1 cellular context compared by ENCODE assay signal in the genomic region with DNA sequence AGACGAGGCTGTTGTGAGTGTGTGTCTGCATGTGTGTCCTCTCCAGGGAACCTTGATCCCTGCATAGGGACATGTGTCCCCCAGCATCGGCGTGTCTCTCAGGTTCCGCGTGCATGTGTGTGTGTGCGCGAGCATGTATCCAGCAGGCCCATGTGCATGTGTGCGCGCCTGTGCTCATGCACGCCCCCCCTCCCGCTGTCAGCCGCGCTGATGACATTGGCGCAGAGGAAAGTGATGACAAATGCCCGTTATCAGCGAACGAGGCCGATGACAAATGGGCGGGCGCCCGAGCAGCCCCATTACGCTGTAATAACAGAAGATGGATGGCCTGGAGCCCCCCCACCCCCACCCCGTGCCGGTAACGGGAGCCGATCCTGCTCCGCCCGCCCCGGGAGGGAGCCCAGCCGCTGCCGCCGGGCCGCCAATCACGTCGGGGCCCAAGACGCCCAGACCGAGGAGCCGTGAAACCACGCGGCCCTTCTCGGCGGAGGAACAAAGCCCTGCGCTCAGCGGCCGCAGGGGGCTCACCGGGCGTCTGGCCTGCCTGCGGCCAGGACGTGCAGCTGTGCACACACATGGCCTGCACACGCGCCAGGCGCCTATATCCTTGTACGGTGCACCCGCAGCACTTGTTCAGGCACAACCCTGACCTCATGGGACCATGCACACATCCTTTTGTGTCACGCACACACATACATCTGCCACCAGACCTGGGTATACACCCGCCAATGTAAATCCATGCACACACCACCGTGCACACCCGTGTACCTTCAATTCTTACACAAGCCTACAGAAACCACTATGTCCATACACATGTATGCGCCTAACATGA.
A peak's percentile ranks its signal among the peaks of the same experiment; 100 is the strongest.
TF ChIP-seq lines count a peak whose summit lies in the region.

No MANE protein-coding gene starts in this region.

TF ChIP-seq in HepG2, 621 proteins besides CTCF, POLR2A, EP300 and RAD21 (continues in another document):
- TF ChIP-seq, protein P1, sequence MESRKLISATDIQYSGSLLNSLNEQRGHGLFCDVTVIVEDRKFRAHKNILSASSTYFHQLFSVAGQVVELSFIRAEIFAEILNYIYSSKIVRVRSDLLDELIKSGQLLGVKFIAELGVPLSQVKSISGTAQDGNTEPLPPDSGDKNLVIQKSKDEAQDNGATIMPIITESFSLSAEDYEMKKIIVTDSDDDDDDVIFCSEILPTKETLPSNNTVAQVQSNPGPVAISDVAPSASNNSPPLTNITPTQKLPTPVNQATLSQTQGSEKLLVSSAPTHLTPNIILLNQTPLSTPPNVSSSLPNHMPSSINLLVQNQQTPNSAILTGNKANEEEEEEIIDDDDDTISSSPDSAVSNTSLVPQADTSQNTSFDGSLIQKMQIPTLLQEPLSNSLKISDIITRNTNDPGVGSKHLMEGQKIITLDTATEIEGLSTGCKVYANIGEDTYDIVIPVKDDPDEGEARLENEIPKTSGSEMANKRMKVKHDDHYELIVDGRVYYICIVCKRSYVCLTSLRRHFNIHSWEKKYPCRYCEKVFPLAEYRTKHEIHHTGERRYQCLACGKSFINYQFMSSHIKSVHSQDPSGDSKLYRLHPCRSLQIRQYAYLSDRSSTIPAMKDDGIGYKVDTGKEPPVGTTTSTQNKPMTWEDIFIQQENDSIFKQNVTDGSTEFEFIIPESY (CRISPR knock-in tag; IDR thresholded peaks at IDR 0.05), result peak; percentile 54
- no peak for TF ChIP-seq TAF15 (IDR thresholded peaks at IDR 0.05; ENCODE audit: low read depth, low read length, poor library complexity, severe bottlenecking)
- TF ChIP-seq MYC (CRISPR knock-in tag; IDR thresholded peaks at IDR 0.05; ENCODE audit: borderline replicate concordance), result peak; percentile 72
- no peak for TF ChIP-seq KLF12 (CRISPR knock-in tag; IDR thresholded peaks at IDR 0.05; ENCODE audit: borderline replicate concordance)
- TF ChIP-seq PHF20 (CRISPR knock-in tag; IDR thresholded peaks at IDR 0.05), result no peak
- TF ChIP-seq POLR2AphosphoS2 (IDR thresholded peaks at IDR 0.05; ENCODE audit: low read depth, low read length), result 0 out of 2 replicates have a peak, but pooled peaks have one; percentile 30
- TF ChIP-seq, protein P2, sequence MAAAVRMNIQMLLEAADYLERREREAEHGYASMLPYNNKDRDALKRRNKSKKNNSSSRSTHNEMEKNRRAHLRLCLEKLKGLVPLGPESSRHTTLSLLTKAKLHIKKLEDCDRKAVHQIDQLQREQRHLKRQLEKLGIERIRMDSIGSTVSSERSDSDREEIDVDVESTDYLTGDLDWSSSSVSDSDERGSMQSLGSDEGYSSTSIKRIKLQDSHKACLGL (CRISPR knock-in tag; IDR thresholded peaks at IDR 0.05), result peak; percentile 48; the same call in 1 of the 2 replicates
- peak; percentile 32; the same call in 1 of the 2 replicates for TF ChIP-seq GABPB1 (CRISPR knock-in tag; IDR thresholded peaks at IDR 0.05)
- 0 out of 3 replicates have a peak, but pooled peaks have one; percentile 7 for TF ChIP-seq MXI1 (IDR thresholded peaks at IDR 0.05; ENCODE audit: borderline replicate concordance, low read depth, low read length)
- TF ChIP-seq MEIS2 (CRISPR knock-in tag; IDR thresholded peaks at IDR 0.05), result peak; percentile 58; the same call in 1 of the 2 replicates
- TF ChIP-seq ZNF709 (CRISPR knock-in tag; IDR thresholded peaks at IDR 0.05), result 0 out of 2 replicates have a peak, but pooled peaks have one; percentile 1
- peak; percentile 4; the same call in 1 of the 2 replicates for TF ChIP-seq ZBTB38 (CRISPR knock-in tag; IDR thresholded peaks at IDR 0.05)
- no peak for TF ChIP-seq NFKBIZ (CRISPR knock-in tag; IDR thresholded peaks at IDR 0.05)
- no peak for TF ChIP-seq ZFP82 (CRISPR knock-in tag; IDR thresholded peaks at IDR 0.05; ENCODE audit: borderline replicate concordance)
- TF ChIP-seq DMAP1 (CRISPR knock-in tag; IDR thresholded peaks at IDR 0.05), result no peak
- TF ChIP-seq SAFB2 (CRISPR knock-in tag; IDR thresholded peaks at IDR 0.05; ENCODE audit: borderline replicate concordance, low read depth), result 0 out of 2 replicates have a peak, but pooled peaks have one; percentile 32
- TF ChIP-seq, protein P3, sequence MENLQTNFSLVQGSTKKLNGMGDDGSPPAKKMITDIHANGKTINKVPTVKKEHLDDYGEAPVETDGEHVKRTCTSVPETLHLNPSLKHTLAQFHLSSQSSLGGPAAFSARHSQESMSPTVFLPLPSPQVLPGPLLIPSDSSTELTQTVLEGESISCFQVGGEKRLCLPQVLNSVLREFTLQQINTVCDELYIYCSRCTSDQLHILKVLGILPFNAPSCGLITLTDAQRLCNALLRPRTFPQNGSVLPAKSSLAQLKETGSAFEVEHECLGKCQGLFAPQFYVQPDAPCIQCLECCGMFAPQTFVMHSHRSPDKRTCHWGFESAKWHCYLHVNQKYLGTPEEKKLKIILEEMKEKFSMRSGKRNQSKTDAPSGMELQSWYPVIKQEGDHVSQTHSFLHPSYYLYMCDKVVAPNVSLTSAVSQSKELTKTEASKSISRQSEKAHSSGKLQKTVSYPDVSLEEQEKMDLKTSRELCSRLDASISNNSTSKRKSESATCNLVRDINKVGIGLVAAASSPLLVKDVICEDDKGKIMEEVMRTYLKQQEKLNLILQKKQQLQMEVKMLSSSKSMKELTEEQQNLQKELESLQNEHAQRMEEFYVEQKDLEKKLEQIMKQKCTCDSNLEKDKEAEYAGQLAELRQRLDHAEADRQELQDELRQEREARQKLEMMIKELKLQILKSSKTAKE (CRISPR knock-in tag; IDR thresholded peaks at IDR 0.05; ENCODE audit: borderline replicate concordance), result no peak
- no peak for TF ChIP-seq BORCS8-MEF2B (CRISPR knock-in tag; IDR thresholded peaks at IDR 0.05)
- peak; percentile 20; the same call in 1 of the 2 replicates for TF ChIP-seq RBFOX2 (IDR thresholded peaks at IDR 0.05; ENCODE audit: low read depth, low read length)
- TF ChIP-seq ZNF263 (CRISPR knock-in tag; IDR thresholded peaks at IDR 0.05), result no peak
- TF ChIP-seq NFIC (IDR thresholded peaks at IDR 0.05; ENCODE audit: low read length), result no peak
- TF ChIP-seq, protein P4, sequence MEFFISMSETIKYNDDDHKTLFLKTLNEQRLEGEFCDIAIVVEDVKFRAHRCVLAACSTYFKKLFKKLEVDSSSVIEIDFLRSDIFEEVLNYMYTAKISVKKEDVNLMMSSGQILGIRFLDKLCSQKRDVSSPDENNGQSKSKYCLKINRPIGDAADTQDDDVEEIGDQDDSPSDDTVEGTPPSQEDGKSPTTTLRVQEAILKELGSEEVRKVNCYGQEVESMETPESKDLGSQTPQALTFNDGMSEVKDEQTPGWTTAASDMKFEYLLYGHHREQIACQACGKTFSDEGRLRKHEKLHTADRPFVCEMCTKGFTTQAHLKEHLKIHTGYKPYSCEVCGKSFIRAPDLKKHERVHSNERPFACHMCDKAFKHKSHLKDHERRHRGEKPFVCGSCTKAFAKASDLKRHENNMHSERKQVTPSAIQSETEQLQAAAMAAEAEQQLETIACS (CRISPR knock-in tag; IDR thresholded peaks at IDR 0.05), result peak; percentile 77
- TF ChIP-seq ZMYM3 (CRISPR knock-in tag; IDR thresholded peaks at IDR 0.05), result no peak
- TF ChIP-seq, protein P5, sequence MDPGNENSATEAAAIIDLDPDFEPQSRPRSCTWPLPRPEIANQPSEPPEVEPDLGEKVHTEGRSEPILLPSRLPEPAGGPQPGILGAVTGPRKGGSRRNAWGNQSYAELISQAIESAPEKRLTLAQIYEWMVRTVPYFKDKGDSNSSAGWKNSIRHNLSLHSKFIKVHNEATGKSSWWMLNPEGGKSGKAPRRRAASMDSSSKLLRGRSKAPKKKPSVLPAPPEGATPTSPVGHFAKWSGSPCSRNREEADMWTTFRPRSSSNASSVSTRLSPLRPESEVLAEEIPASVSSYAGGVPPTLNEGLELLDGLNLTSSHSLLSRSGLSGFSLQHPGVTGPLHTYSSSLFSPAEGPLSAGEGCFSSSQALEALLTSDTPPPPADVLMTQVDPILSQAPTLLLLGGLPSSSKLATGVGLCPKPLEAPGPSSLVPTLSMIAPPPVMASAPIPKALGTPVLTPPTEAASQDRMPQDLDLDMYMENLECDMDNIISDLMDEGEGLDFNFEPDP (CRISPR knock-in tag; conservative IDR thresholded peaks at IDR 0.05), result no peak
- TF ChIP-seq, protein P6, sequence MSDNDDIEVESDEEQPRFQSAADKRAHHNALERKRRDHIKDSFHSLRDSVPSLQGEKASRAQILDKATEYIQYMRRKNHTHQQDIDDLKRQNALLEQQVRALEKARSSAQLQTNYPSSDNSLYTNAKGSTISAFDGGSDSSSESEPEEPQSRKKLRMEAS (IDR thresholded peaks at IDR 0.05), result peak; percentile 75
- TF ChIP-seq HNRNPLL (IDR thresholded peaks at IDR 0.05; ENCODE audit: low read depth, low read length, poor library complexity, severe bottlenecking), result peak; percentile 52
- peak; percentile 37; the same call in 1 of the 2 replicates for TF ChIP-seq ZFY (CRISPR knock-in tag; IDR thresholded peaks at IDR 0.05)
- TF ChIP-seq ERF (CRISPR knock-in tag; IDR thresholded peaks at IDR 0.05), result no peak
- TF ChIP-seq ZNF256 (CRISPR knock-in tag; conservative IDR thresholded peaks at IDR 0.05), result no peak
- TF ChIP-seq REL (CRISPR knock-in tag; conservative IDR thresholded peaks at IDR 0.05), result 0 out of 2 replicates have a peak, but pooled peaks have one; percentile 24
- no peak for TF ChIP-seq ZNF383 (CRISPR knock-in tag; IDR thresholded peaks at IDR 0.05; ENCODE audit: borderline replicate concordance)
- peak; percentile 32; the same call in 1 of the 2 replicates for TF ChIP-seq TBX2 (CRISPR knock-in tag; IDR thresholded peaks at IDR 0.05; ENCODE audit: borderline replicate concordance)
- TF ChIP-seq HOXA3 (CRISPR knock-in tag; IDR thresholded peaks at IDR 0.05), result peak; percentile 24; the same call in 1 of the 2 replicates
- TF ChIP-seq ZZZ3 (CRISPR knock-in tag; IDR thresholded peaks at IDR 0.05; ENCODE audit: borderline replicate concordance), result no peak
- TF ChIP-seq TCF7 (IDR thresholded peaks at IDR 0.05; ENCODE audit: low read depth), result 0 out of 2 replicates have a peak, but pooled peaks have one; percentile 26
- TF ChIP-seq, protein P7, sequence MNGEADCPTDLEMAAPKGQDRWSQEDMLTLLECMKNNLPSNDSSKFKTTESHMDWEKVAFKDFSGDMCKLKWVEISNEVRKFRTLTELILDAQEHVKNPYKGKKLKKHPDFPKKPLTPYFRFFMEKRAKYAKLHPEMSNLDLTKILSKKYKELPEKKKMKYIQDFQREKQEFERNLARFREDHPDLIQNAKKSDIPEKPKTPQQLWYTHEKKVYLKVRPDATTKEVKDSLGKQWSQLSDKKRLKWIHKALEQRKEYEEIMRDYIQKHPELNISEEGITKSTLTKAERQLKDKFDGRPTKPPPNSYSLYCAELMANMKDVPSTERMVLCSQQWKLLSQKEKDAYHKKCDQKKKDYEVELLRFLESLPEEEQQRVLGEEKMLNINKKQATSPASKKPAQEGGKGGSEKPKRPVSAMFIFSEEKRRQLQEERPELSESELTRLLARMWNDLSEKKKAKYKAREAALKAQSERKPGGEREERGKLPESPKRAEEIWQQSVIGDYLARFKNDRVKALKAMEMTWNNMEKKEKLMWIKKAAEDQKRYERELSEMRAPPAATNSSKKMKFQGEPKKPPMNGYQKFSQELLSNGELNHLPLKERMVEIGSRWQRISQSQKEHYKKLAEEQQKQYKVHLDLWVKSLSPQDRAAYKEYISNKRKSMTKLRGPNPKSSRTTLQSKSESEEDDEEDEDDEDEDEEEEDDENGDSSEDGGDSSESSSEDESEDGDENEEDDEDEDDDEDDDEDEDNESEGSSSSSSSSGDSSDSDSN (CRISPR knock-in tag; IDR thresholded peaks at IDR 0.05), result 0 out of 2 replicates have a peak, but pooled peaks have one; percentile 43
- TF ChIP-seq, protein P8, sequence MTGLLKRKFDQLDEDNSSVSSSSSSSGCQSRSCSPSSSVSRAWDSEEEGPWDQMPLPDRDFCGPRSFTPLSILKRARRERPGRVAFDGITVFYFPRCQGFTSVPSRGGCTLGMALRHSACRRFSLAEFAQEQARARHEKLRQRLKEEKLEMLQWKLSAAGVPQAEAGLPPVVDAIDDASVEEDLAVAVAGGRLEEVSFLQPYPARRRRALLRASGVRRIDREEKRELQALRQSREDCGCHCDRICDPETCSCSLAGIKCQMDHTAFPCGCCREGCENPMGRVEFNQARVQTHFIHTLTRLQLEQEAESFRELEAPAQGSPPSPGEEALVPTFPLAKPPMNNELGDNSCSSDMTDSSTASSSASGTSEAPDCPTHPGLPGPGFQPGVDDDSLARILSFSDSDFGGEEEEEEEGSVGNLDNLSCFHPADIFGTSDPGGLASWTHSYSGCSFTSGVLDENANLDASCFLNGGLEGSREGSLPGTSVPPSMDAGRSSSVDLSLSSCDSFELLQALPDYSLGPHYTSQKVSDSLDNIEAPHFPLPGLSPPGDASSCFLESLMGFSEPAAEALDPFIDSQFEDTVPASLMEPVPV (CRISPR knock-in tag; IDR thresholded peaks at IDR 0.05), result peak; percentile 59; the same call in 1 of the 2 replicates
- peak; percentile 57 for TF ChIP-seq KDM2A (CRISPR knock-in tag; IDR thresholded peaks at IDR 0.05; ENCODE audit: borderline replicate concordance, low read depth)
- TF ChIP-seq, protein P9, sequence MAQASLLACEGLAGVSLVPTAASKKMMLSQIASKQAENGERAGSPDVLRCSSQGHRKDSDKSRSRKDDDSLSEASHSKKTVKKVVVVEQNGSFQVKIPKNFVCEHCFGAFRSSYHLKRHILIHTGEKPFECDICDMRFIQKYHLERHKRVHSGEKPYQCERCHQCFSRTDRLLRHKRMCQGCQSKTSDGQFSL (CRISPR knock-in tag; IDR thresholded peaks at IDR 0.05), result peak; percentile 69
- no peak for TF ChIP-seq SUZ12 (IDR thresholded peaks at IDR 0.05; ENCODE audit: low read depth, low read length)
- peak; percentile 52; the same call in 1 of the 2 replicates for TF ChIP-seq ZBTB7B (CRISPR knock-in tag; IDR thresholded peaks at IDR 0.05)
- TF ChIP-seq, protein P10, sequence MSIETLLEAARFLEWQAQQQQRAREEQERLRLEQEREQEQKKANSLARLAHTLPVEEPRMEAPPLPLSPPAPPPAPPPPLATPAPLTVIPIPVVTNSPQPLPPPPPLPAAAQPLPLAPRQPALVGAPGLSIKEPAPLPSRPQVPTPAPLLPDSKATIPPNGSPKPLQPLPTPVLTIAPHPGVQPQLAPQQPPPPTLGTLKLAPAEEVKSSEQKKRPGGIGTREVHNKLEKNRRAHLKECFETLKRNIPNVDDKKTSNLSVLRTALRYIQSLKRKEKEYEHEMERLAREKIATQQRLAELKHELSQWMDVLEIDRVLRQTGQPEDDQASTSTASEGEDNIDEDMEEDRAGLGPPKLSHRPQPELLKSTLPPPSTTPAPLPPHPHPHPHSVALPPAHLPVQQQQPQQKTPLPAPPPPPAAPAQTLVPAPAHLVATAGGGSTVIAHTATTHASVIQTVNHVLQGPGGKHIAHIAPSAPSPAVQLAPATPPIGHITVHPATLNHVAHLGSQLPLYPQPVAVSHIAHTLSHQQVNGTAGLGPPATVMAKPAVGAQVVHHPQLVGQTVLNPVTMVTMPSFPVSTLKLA (IDR thresholded peaks at IDR 0.05), result peak; percentile 45
- no peak for TF ChIP-seq SPEN (CRISPR knock-in tag; IDR thresholded peaks at IDR 0.05; ENCODE audit: low read depth)
- no peak for TF ChIP-seq SP1 (IDR thresholded peaks at IDR 0.05)
- TF ChIP-seq SP1 (CRISPR knock-in tag; IDR thresholded peaks at IDR 0.05), result peak; percentile 44
- no peak for TF ChIP-seq ATF1 (CRISPR knock-in tag; IDR thresholded peaks at IDR 0.05)
- no peak for TF ChIP-seq NRL (CRISPR knock-in tag; IDR thresholded peaks at IDR 0.05; ENCODE audit: borderline replicate concordance)
- TF ChIP-seq ZNF777 (CRISPR knock-in tag; IDR thresholded peaks at IDR 0.05), result peak; percentile 94
